ENCODE assay signal across 6 cellular contexts in genomic region chr2:70101686-70102085, GRCh38. TPM values are rescaled to one million over a fixed set of nuclear protein-coding genes. Genes with fewer than 3 reads are reported as not detected.
DNase-seq lines count a peak whose midpoint lies in the region; ATAC-seq and TF ChIP-seq lines count a peak whose summit lies in the region.
"Not testable (repeated sequence)": the region's sequence is repeated elsewhere in the genome, so short reads cannot be mapped to it uniquely, and the experiment has no call there.

No MANE protein-coding gene starts in this region.

- H3K36me3 ChIP-seq in OCI-LY3 (replicated peaks; ENCODE audit: low read depth, low read length); uterus: not testable (repeated sequence)

- peaks cover 38% of the 10 kb centered on the region for H3K4me1 Mint-ChIP-seq in activated naive CD8-positive, alpha-beta T cell treated with anti-CD3 and anti-CD28 coated beads for 36 hours
- peaks cover 18% of the 10 kb centered on the region for H3K4me1 Mint-ChIP-seq in chondrocyte (ENCODE audit: low read depth)

- not testable (repeated sequence) for TF ChIP-seq POLR2A in uterus (IDR thresholded peaks at IDR 0.05)

- DNase-seq in DMS114 treated with DMSO at 0.1 percent for 48 hours (lab: John Stamatoyannopoulos, UW; ENCODE audit: unreplicated experiment) (peak; percentile 18), chondrocyte (ENCODE audit: low spot score) (peak; percentile 11), sciatic nerve (ENCODE audit: low spot score) (peak; percentile 34)
- not testable (repeated sequence) for DNase-seq in activated naive CD8-positive, alpha-beta T cell treated with anti-CD3 and anti-CD28 coated beads for 36 hours; uterus

- H3K27ac ChIP-seq in OCI-LY3 (ENCODE audit: low read length): not testable (repeated sequence)
- peak overlapping the region; percentile 45 to 88 for H3K27ac ChIP-seq in uterus

- H3K4me2 ChIP-seq in OCI-LY3 (ENCODE audit: low read length): peak overlapping the region; percentile 68

- H3K36me3 Mint-ChIP-seq in activated naive CD8-positive, alpha-beta T cell treated with anti-CD3 and anti-CD28 coated beads for 36 hours; chondrocyte (ENCODE audit: low read depth): not testable (repeated sequence)

- not testable (repeated sequence) for H3K79me2 ChIP-seq in OCI-LY3 (ENCODE audit: low read length)

- peak overlapping the region; percentile 88; the same call in 1 of the 2 replicates for H2AFZ ChIP-seq in OCI-LY3 (ENCODE audit: low read depth, low read length)

- not testable (repeated sequence) for H3K9me3 ChIP-seq in OCI-LY3 (ENCODE audit: insufficient read depth, low read length); uterus

- not testable (repeated sequence) for H4K20me1 ChIP-seq in OCI-LY3 (ENCODE audit: insufficient read depth, low read length)

- ATAC-seq in sciatic nerve: not testable (repeated sequence)

- H3K9me3 Mint-ChIP-seq in activated naive CD8-positive, alpha-beta T cell treated with anti-CD3 and anti-CD28 coated beads for 36 hours; chondrocyte (ENCODE audit: low read depth): not testable (repeated sequence)

- not testable (repeated sequence) for TF ChIP-seq CTCF in OCI-LY3 (IDR thresholded peaks at IDR 0.05; ENCODE audit: low read depth, low read length); chondrocyte (IDR thresholded peaks at IDR 0.05); uterus (IDR thresholded peaks at IDR 0.05)

- H3K27me3 Mint-ChIP-seq in activated naive CD8-positive, alpha-beta T cell treated with anti-CD3 and anti-CD28 coated beads for 36 hours; chondrocyte (ENCODE audit: low read depth): not testable (repeated sequence)

- H3K27ac Mint-ChIP-seq in activated naive CD8-positive, alpha-beta T cell treated with anti-CD3 and anti-CD28 coated beads for 36 hours: peak overlapping the region; percentile 56
- H3K27ac Mint-ChIP-seq in chondrocyte (ENCODE audit: unreplicated experiment): not testable (repeated sequence)

- H3K4me3 Mint-ChIP-seq in activated naive CD8-positive, alpha-beta T cell treated with anti-CD3 and anti-CD28 coated beads for 36 hours; chondrocyte (ENCODE audit: unreplicated experiment): not testable (repeated sequence)

- H3K4me3 ChIP-seq in OCI-LY3 (ENCODE audit: low read length): peak overlapping the region; percentile 51
- H3K4me3 ChIP-seq in uterus: not testable (repeated sequence)

- 0 out of 2 replicates have a peak overlapping the region, but pooled peaks have one; percentile 18 for H3K9ac ChIP-seq in OCI-LY3 (ENCODE audit: low read length)

- intact Hi-C loops in sciatic nerve (cut with DNase I); uterus (cut with DNase I; ENCODE audit: low total_unique reads): not testable (repeated sequence)

- peaks cover 26% of the 10 kb centered on the region for H3K4me1 ChIP-seq in OCI-LY3 (ENCODE audit: low read length)
- H3K4me1 ChIP-seq in uterus: peaks cover 6 to 13% of the 10 kb centered on the region in 2 donors

- not testable (repeated sequence) for H3K27me3 ChIP-seq in OCI-LY3 (ENCODE audit: low read depth, low read length); uterus

RNA-seq across cellular contexts. Expression of gene PCBP1, which starts 14.4 kb away (rescaled TPM):
- 100 to 1,000 TPM; 449 to 455 TPM for total RNA-seq in activated naive CD8-positive, alpha-beta T cell treated with anti-CD3 and anti-CD28 coated beads for 36 hours
- total RNA-seq in chondrocyte (220 to 240 TPM (median 221 TPM) in 3 replicates), sciatic nerve (285 TPM), uterus (100 to 1,000 TPM in 2 of 4 donors, 10 to 100 TPM in 2; 55.5 to 294 (median 101) TPM)
